Comparison of ENCODE assay signal across 17 cellular contexts in genomic region chr2:127771756-127772155, GRCh38. TPM values are rescaled to one million over a fixed set of nuclear protein-coding genes. Genes with fewer than 3 reads are reported as not detected.
DNase-seq lines count a peak whose midpoint lies in the region; ATAC-seq, FAIRE-seq and TF ChIP-seq lines count a peak whose summit lies in the region.
"Had no signal": no experiment of that assay in that cellular context is flagged by ENCODE, and none has a peak within 500 bp of the region (broad histone marks: within the 10 kb centered on the region; RNA-seq: fewer than 3 reads in every experiment).

No MANE protein-coding gene starts in this region.

- 24% methylated on average over 2 of the region's 2 CpGs for WGBS in A549 (ENCODE audit: missing lambda C conversion rate)

- no peak overlapping the region for H3K27ac Mint-ChIP-seq in progenitor cell of endocrine pancreas
- H3K27ac Mint-ChIP-seq: H9; memory B cell; stimulated activated naive CD8-positive, alpha-beta T cell treated with anti-CD3 and anti-CD28 coated beads, Interleukin-15, Interleukin-2, amounts not matched to agents 100 ng/mL and 50 ng/mL, for 24 hours had no signal

- H3K4me1 Mint-ChIP-seq in progenitor cell of endocrine pancreas (ENCODE audit: low read depth) = peaks cover 11% of the 10 kb centered on the region

- H3K27ac ChIP-seq in A549 (peak overlapping the region; percentile 29 to 62; a peak in 5 of 6 replicates), vagina (no peak overlapping the region)
- H3K27ac ChIP-seq: KMS-11 had no signal

- intact Hi-C loops in vagina (cut with DNase I) = no loop called here

- TF ChIP-seq EP300 in A549 (IDR thresholded peaks at IDR 0.05) = no peak

- TF ChIP-seq RAD21 in A549 (conservative IDR thresholded peaks at IDR 0.05 in 1 of 2, IDR thresholded peaks at IDR 0.05 in 1 of 2) = no peak

- DNase-seq in A549 (ENCODE audit: low read depth in 1 of 2, low spot score in 1 of 2) (peak; percentile 21 to 38), HCEC 1CT (peak; percentile 85), amniotic epithelial cell (ENCODE audit: low read depth) (peak; percentile 82), fibroblast of the aortic adventitia (ENCODE audit: low read depth) (peak; percentile 81), cerebellar cortex (ENCODE audit: low spot score) (no peak), vagina (ENCODE audit: extremely low spot score in 2 of 2) (no peak), progenitor cell of endocrine pancreas (ENCODE audit: low spot score, unreplicated experiment) (no peak)
- DNase-seq: activated CD4-positive, CD25-positive, alpha-beta regulatory T cell treated with anti-CD3 and anti-CD28 coated beads, Interleukin-2, amount 50 U/mL, for 72 hours; cortex of kidney; esophagus squamous epithelium; H9; NCI-H1694; NCI-H524 had no signal

- H3K27me3 ChIP-seq in vagina = no peaks in the 10 kb centered on the region
- H3K27me3 ChIP-seq: esophagus squamous epithelium had no signal

- H3K4me2 ChIP-seq in A549 = peak overlapping the region; percentile 54
- H3K4me2 ChIP-seq: KMS-11 had no signal

- H3K36me3 ChIP-seq in vagina = peaks cover 0 to 21% of the 10 kb centered on the region in 2 donors

- FAIRE-seq in A549 (lab: Jason Lieb, UNC) = no peak

- peak; percentile 72 to 75; a peak in 5 of 6 replicates for ATAC-seq in A549
- ATAC-seq in HG02588 (IDR thresholded peaks at IDR 0.05; ENCODE audit: unreplicated experiment) = no peak

- CTCF ChIA-PET in A549 (lab: Yijun Ruan, JAX) = interaction anchor here (0.9 kb wide), 1 partner anchor 11 kb away, joined by 3 read pairs; no protein-coding TSS in a partner anchor

- POLR2A ChIA-PET in A549 (lab: Yijun Ruan, JAX) = interaction anchor here (0.6 kb wide), 2 partner anchors 29 to 34 kb away, joined by 3 to 5 read pairs; no protein-coding TSS in a partner anchor

- H3K9me3 ChIP-seq in A549 (no peaks in the 10 kb centered on the region), vagina (no peaks in the 10 kb centered on the region)
- H3K9me3 ChIP-seq: esophagus squamous epithelium had no signal

- H3K4me1 ChIP-seq in A549 (peaks cover 47% of the 10 kb centered on the region), vagina (peaks cover 21% of the 10 kb centered on the region)

- peaks cover 4% of the 10 kb centered on the region for H3K36me3 Mint-ChIP-seq in progenitor cell of endocrine pancreas (ENCODE audit: insufficient read depth)

- no peaks in the 10 kb centered on the region for H3K27me3 Mint-ChIP-seq in progenitor cell of endocrine pancreas
- H3K27me3 Mint-ChIP-seq: memory B cell; stimulated activated naive CD8-positive, alpha-beta T cell treated with anti-CD3 and anti-CD28 coated beads, Interleukin-15, Interleukin-2, amounts not matched to agents 100 ng/mL and 50 ng/mL, for 24 hours had no signal

- H3K4me3 Mint-ChIP-seq in progenitor cell of endocrine pancreas (ENCODE audit: low read depth) = no peak overlapping the region
- H3K4me3 Mint-ChIP-seq: H9; memory B cell; stimulated activated naive CD8-positive, alpha-beta T cell treated with anti-CD3 and anti-CD28 coated beads, Interleukin-15, Interleukin-2, amounts not matched to agents 100 ng/mL and 50 ng/mL, for 24 hours had no signal

- H3K4me3 ChIP-seq in A549 (no peak overlapping the region), fibroblast of the aortic adventitia (ENCODE audit: low read depth, low read length) (no peak overlapping the region), vagina (no peak overlapping the region)
- H3K4me3 ChIP-seq: esophagus squamous epithelium had no signal

- H3K9me3 Mint-ChIP-seq in progenitor cell of endocrine pancreas (ENCODE audit: low read depth) = no peaks in the 10 kb centered on the region
- H3K9me3 Mint-ChIP-seq: H9; memory B cell; stimulated activated naive CD8-positive, alpha-beta T cell treated with anti-CD3 and anti-CD28 coated beads, Interleukin-15, Interleukin-2, amounts not matched to agents 100 ng/mL and 50 ng/mL, for 24 hours had no signal

- TF ChIP-seq CTCF in A549 (IDR thresholded peaks at IDR 0.05) = no peak
- TF ChIP-seq CTCF in fibroblast of the aortic adventitia (IDR thresholded peaks at IDR 0.05; ENCODE audit: insufficient read depth, low read length) = no peak
- TF ChIP-seq CTCF in vagina (IDR thresholded peaks at IDR 0.05) = no peak
- TF ChIP-seq CTCF in progenitor cell of endocrine pancreas (IDR thresholded peaks at IDR 0.05; ENCODE audit: unreplicated experiment) = no peak

- TF ChIP-seq POLR2A in A549 (IDR thresholded peaks at IDR 0.05; ENCODE audit: low read length) = no peak
- TF ChIP-seq POLR2A in vagina (IDR thresholded peaks at IDR 0.05) = no peak

TF ChIP-seq in A549, 52 proteins besides CTCF, POLR2A, EP300 and RAD21:
- TF ChIP-seq EHF (CRISPR knock-in tag; IDR thresholded peaks at IDR 0.05) (no peak), RARB (CRISPR knock-in tag; IDR thresholded peaks at IDR 0.05) (no peak), NPAS2 (CRISPR knock-in tag; IDR thresholded peaks at IDR 0.05; ENCODE audit: borderline replicate concordance) (no peak), GATA3 (IDR thresholded peaks at IDR 0.05; ENCODE audit: borderline replicate concordance) (no peak), TFCP2L1 (CRISPR knock-in tag; IDR thresholded peaks at IDR 0.05) (no peak), KDM5A (IDR thresholded peaks at IDR 0.05) (no peak), CEBPB (IDR thresholded peaks at IDR 0.05) (no peak), JUN (IDR thresholded peaks at IDR 0.05) (no peak), SMC3 (IDR thresholded peaks at IDR 0.05) (no peak), HOXA7 (CRISPR knock-in tag; IDR thresholded peaks at IDR 0.05) (no peak), ZC3H11A (IDR thresholded peaks at IDR 0.05) (no peak), JUNB (IDR thresholded peaks at IDR 0.05) (no peak)

RNA-seq across cellular contexts. Expression of gene WDR33, which starts 39.2 kb away (rescaled TPM):
- polyA plus RNA-seq in A549 (2011; rRNA removed) (52.1 and 67.1 TPM in 2 replicates), A549 (2017; fragmentation: RNase III; extraction: RNeasy Plus Mini Kit Qiagen cat#74134 plus additional on column Dnase treatment) (21.1 to 21.3 TPM (median 21.3 TPM) in 3 replicates)
- polyA plus RNA-seq in A549 (2012; cell fraction: cytosol; rRNA removed) = 10.1 and 11.4 TPM in 2 replicates
- polyA plus RNA-seq in A549 (2012; cell fraction: nucleus; rRNA removed) = 12.0 and 12.9 TPM in 2 replicates
- 48.0 and 49.3 TPM in 2 replicates for polyA minus RNA-seq in A549 (2011; rRNA and poly(A)+ RNA removed)
- total RNA-seq in fibroblast of the aortic adventitia (ENCODE audit: low replicate concordance) (17.8 and 34.4 TPM in 2 replicates), vagina (37.1 TPM), progenitor cell of endocrine pancreas (69.0 and 74.2 TPM in 2 replicates)

Comparison
In these comparisons a context has a peak if more than half of its experiments do, and no peak if none do; other contexts are left out.
1. DNase-seq: peak in A549 (2 of 2), HCEC 1CT (single experiment), amniotic epithelial cell (single experiment) and fibroblast of the aortic adventitia (single experiment); none in cerebellar cortex (single experiment), vagina (0 of 2) and progenitor cell of endocrine pancreas (single experiment).